ENCODE assay signal across 10 cellular contexts in genomic region chr3:42556089-42556632, GRCh38. TPM values are rescaled to one million over a fixed set of nuclear protein-coding genes. Genes with fewer than 3 reads are reported as not detected.
DNase-seq lines count a peak whose midpoint lies in the region; ATAC-seq and TF ChIP-seq lines count a peak whose summit lies in the region.
"Had no signal": no experiment of that assay in that cellular context is flagged by ENCODE, and none has a peak within 500 bp of the region (broad histone marks: within the 10 kb centered on the region; RNA-seq: fewer than 3 reads in every experiment).

No MANE protein-coding gene starts in this region.

- TF ChIP-seq POLR2A in Peyer's patch (IDR thresholded peaks at IDR 0.05) (no peak), breast epithelium (IDR thresholded peaks at IDR 0.05) (no peak)

- TF ChIP-seq CTCF in Peyer's patch (IDR thresholded peaks at IDR 0.05) = no peak
- TF ChIP-seq CTCF in breast epithelium (IDR thresholded peaks at IDR 0.05) = no peak

- DNase-seq in D341Med (ENCODE audit: low spot score) (peak; percentile 58), Peyer's patch (peak in 2 of 3 donors; percentile 53 to 77), mucosa of gallbladder (ENCODE audit: low spot score) (no peak), breast epithelium (ENCODE audit: low spot score in 2 of 2) (no peak), NCI-H526 (lab: John Stamatoyannopoulos, UW) (no peak)
- DNase-seq in effector CD4-positive, alpha-beta T cell = peak; percentile 32
- DNase-seq: tibial artery had no signal

- H3K27me3 ChIP-seq in Peyer's patch (no peaks in the 10 kb centered on the region), breast epithelium (no peaks in the 10 kb centered on the region)
- H3K27me3 ChIP-seq: tibial artery had no signal

- intact Hi-C loops in breast epithelium (cut with DNase I; ENCODE audit: low total_unique reads) = no loop called here

- H3K9me3 ChIP-seq in Peyer's patch (no peaks in the 10 kb centered on the region), breast epithelium (no peaks in the 10 kb centered on the region)
- H3K9me3 ChIP-seq: tibial artery had no signal

- H3K4me3 ChIP-seq in Peyer's patch (no peak overlapping the region), breast epithelium (no peak overlapping the region)
- H3K4me3 ChIP-seq: tibial artery had no signal

- ATAC-seq in GM21723 (IDR thresholded peaks at IDR 0.05; ENCODE audit: unreplicated experiment) (peak; percentile 62), GM21717 (IDR thresholded peaks at IDR 0.05; ENCODE audit: unreplicated experiment) (no peak)
- ATAC-seq: Right ventricle myocardium inferior had no signal

- peaks cover 0 to 85% (median 0%) of the 10 kb centered on the region in 3 donors for H3K36me3 ChIP-seq in Peyer's patch
- H3K36me3 ChIP-seq in breast epithelium = no peaks in the 10 kb centered on the region

- H3K27ac ChIP-seq in Peyer's patch (peak overlapping the region in 3 of 4 donors; percentile 11 to 60 (median 59)), breast epithelium (no peak overlapping the region)
- H3K27ac ChIP-seq: tibial artery had no signal

- no peaks in the 10 kb centered on the region for H3K4me1 ChIP-seq in Peyer's patch
- no peaks in the 10 kb centered on the region for H3K4me1 ChIP-seq in breast epithelium

RNA-seq across cellular contexts. Expression of gene SEC22C, which starts 25.6 kb away (rescaled TPM):
- total RNA-seq in Peyer's patch = 10 to 100 TPM; 30.5 to 56.4 (median 38.7) TPM
- 37.0 TPM for total RNA-seq in mucosa of gallbladder
- 10 to 100 TPM; 48.8 to 68.8 (median 61.9) TPM for total RNA-seq in breast epithelium

RNA-seq across cellular contexts. Expression of gene SS18L2, which starts 34.5 kb away (rescaled TPM):
- total RNA-seq in Peyer's patch = 10 to 100 TPM; 15.6 to 25.6 (median 20.3) TPM
- 20.3 TPM for total RNA-seq in mucosa of gallbladder
- total RNA-seq in breast epithelium = 10 to 100 TPM; 19.8 to 29.5 (median 23.7) TPM

RNA-seq across cellular contexts. Expression of gene NKTR, which starts 44.3 kb away (rescaled TPM):
- total RNA-seq in Peyer's patch = 100 to 1,000 TPM; 118 to 386 (median 187) TPM
- 55.5 TPM for total RNA-seq in mucosa of gallbladder
- 100 to 1,000 TPM; 132 to 214 (median 175) TPM for total RNA-seq in breast epithelium

RNA-seq across cellular contexts. Expression of gene VIPR1, which starts 53.7 kb away (rescaled TPM):
- total RNA-seq in Peyer's patch (100 to 1,000 TPM in 3 of 4 donors, 10 to 100 TPM in 1; 52.8 to 320 (median 270) TPM), mucosa of gallbladder (91.7 TPM), breast epithelium (10 to 100 TPM; 16.3 to 40.2 (median 25.2) TPM)

Comparison
In these comparisons a context has a peak if more than half of its experiments do, and no peak if none do; other contexts are left out.
1. DNase-seq: peak in D341Med (single experiment), Peyer's patch (2 of 3) and effector CD4-positive, alpha-beta T cell (single experiment); none in mucosa of gallbladder (single experiment), breast epithelium (0 of 2) and NCI-H526 (0 of 2).
2. H3K27ac ChIP-seq: peak in Peyer's patch (3 of 4); none in breast epithelium (0 of 2).